ENCODE assay signal across 13 cellular contexts in genomic region chr6:73455865-73456629, GRCh38. TPM values are rescaled to one million over a fixed set of nuclear protein-coding genes. Genes with fewer than 3 reads are reported as not detected.
A peak's percentile ranks its signal among the peaks of the same experiment; 100 is the strongest.
DNase-seq lines count a peak whose midpoint lies in the region; ATAC-seq and TF ChIP-seq lines count a peak whose summit lies in the region.
"Had no signal": no experiment of that assay in that cellular context is flagged by ENCODE, and none has a peak within 500 bp of the region (broad histone marks: within the 10 kb centered on the region; RNA-seq: fewer than 3 reads in every experiment).

No MANE protein-coding gene starts in this region.

- intact Hi-C loops in Panc1 (cut with micrococcal nuclease; ENCODE audit: unreplicated experiment) = no loop called here

- BruUV-seq in Panc1 (replicated peaks; lab: Mats Ljungman, UMichigan) = TSS peak; percentile 77

- CTCF ChIA-PET in Panc1 (lab: Charles Lee) = no interaction called here

- peak overlapping the region; percentile 25; the same call in 1 of the 2 replicates for H3K27ac ChIP-seq in Panc1 (ENCODE audit: low read length)
- H3K27ac ChIP-seq: transverse colon had no signal

- no peak overlapping the region for H3K4me3 Mint-ChIP-seq in stimulated activated effector memory CD8-positive, alpha-beta T cell treated with anti-CD3 and anti-CD28 coated beads, Interleukin-12 subunit alpha, Interleukin-12 subunit beta, amount 100 ng/mL, for 72 hours

- in situ Hi-C loops in Panc1 (cut with HindIII; ENCODE audit: low pct_unique_long_range_greater_than_20kb, low sequenced_read_pairs) = no loop called here

- peak; percentile 8 to 64 for ATAC-seq in activated naive CD4-positive, alpha-beta T cell treated with anti-CD3 and anti-CD28 coated beads, Interleukin-2, amount 50 U/mL, for 72 hours
- ATAC-seq in Panc1 (no peak), GM19324 (IDR thresholded peaks at IDR 0.05; ENCODE audit: low FRiP score, unreplicated experiment) (no peak), GM18861 (IDR thresholded peaks at IDR 0.05; ENCODE audit: unreplicated experiment) (no peak)
- ATAC-seq in stimulated activated effector memory CD8-positive, alpha-beta T cell treated with anti-CD3 and anti-CD28 coated beads, Interleukin-12 subunit alpha, Interleukin-12 subunit beta, amount 100 ng/mL, for 72 hours = peak; percentile 74

- no peak for TF ChIP-seq CTCF in Panc1 (IDR thresholded peaks at IDR 0.05)

- POLR2A ChIA-PET in Panc1 (lab: Charles Lee) = no interaction called here

- H3K27ac Mint-ChIP-seq in activated naive CD4-positive, alpha-beta T cell treated with anti-CD3 and anti-CD28 coated beads, Interleukin-2, amount 50 U/mL, for 72 hours = no peak overlapping the region
- H3K27ac Mint-ChIP-seq in stimulated activated effector memory CD8-positive, alpha-beta T cell treated with anti-CD3 and anti-CD28 coated beads, Interleukin-12 subunit alpha, Interleukin-12 subunit beta, amount 100 ng/mL, for 72 hours = peak overlapping the region; percentile 0

- H3K27me3 ChIP-seq in Panc1 (ENCODE audit: control insufficient read depth, insufficient read depth, low read length) = no peaks in the 10 kb centered on the region
- H3K27me3 ChIP-seq: esophagus squamous epithelium, transverse colon had no signal

- peaks cover 4% of the 10 kb centered on the region; the same call in 1 of the 2 replicates for H3K4me1 ChIP-seq in Panc1 (ENCODE audit: control insufficient read depth, insufficient read depth, low read length)

- no peak for DNase-seq in activated naive CD4-positive, alpha-beta T cell treated with anti-CD3 and anti-CD28 coated beads, Interleukin-2, amount 50 U/mL, for 72 hours (ENCODE audit: low spot score in 2 of 2)
- DNase-seq in activated naive CD4-positive, alpha-beta T cell treated with anti-CD3 and anti-CD28 coated beads, Interleukin-2, amount 50 U/mL, for 16 hours = no peak
- DNase-seq in Panc1 (ENCODE audit: low read depth, low spot score) (no peak), dermis blood vessel endothelial cell (peak; percentile 4), KG1 (lab: John Stamatoyannopoulos, UW) (no peak)
- DNase-seq in stimulated activated effector memory CD8-positive, alpha-beta T cell treated with anti-CD3 and anti-CD28 coated beads, Interleukin-12 subunit alpha, Interleukin-12 subunit beta, amount 100 ng/mL, for 72 hours (ENCODE audit: low spot score in 2 of 2) = no peak
- DNase-seq: BE2C, esophagus squamous epithelium, NCI-H187 treated with DMSO at 0.1 percent for 48 hours, posterior cingulate gyrus, transverse colon had no signal

- H3K36me3 ChIP-seq in Panc1 (ENCODE audit: control insufficient read depth, insufficient read depth, low read length) = no peaks in the 10 kb centered on the region
- H3K36me3 ChIP-seq: BE2C, esophagus squamous epithelium, transverse colon had no signal

- no peaks in the 10 kb centered on the region for H3K9me3 ChIP-seq in Panc1 (ENCODE audit: control insufficient read depth, insufficient read depth, low read depth, low read length)
- H3K9me3 ChIP-seq: BE2C, esophagus squamous epithelium, transverse colon had no signal

- H3K4me1 Mint-ChIP-seq in stimulated activated effector memory CD8-positive, alpha-beta T cell treated with anti-CD3 and anti-CD28 coated beads, Interleukin-12 subunit alpha, Interleukin-12 subunit beta, amount 100 ng/mL, for 72 hours = peaks cover 24% of the 10 kb centered on the region

- H3K4me3 ChIP-seq in Panc1 (ENCODE audit: low read depth in 2 of 2, low read length in 2 of 2) = no peak overlapping the region
- H3K4me3 ChIP-seq: esophagus squamous epithelium, transverse colon had no signal

- peaks cover 2% of the 10 kb centered on the region in 2 donors for H3K36me3 Mint-ChIP-seq in activated naive CD4-positive, alpha-beta T cell treated with anti-CD3 and anti-CD28 coated beads, Interleukin-2, amount 50 U/mL, for 72 hours
- peaks cover 19% of the 10 kb centered on the region for H3K36me3 Mint-ChIP-seq in stimulated activated effector memory CD8-positive, alpha-beta T cell treated with anti-CD3 and anti-CD28 coated beads, Interleukin-12 subunit alpha, Interleukin-12 subunit beta, amount 100 ng/mL, for 72 hours

- no peaks in the 10 kb centered on the region for H3K9me3 Mint-ChIP-seq in activated naive CD4-positive, alpha-beta T cell treated with anti-CD3 and anti-CD28 coated beads, Interleukin-2, amount 50 U/mL, for 72 hours
- no peaks in the 10 kb centered on the region for H3K9me3 Mint-ChIP-seq in stimulated activated effector memory CD8-positive, alpha-beta T cell treated with anti-CD3 and anti-CD28 coated beads, Interleukin-12 subunit alpha, Interleukin-12 subunit beta, amount 100 ng/mL, for 72 hours

RNA-seq across cellular contexts. Expression of gene CGAS, which starts 4.0 kb away (rescaled TPM):
- 10 to 100 TPM; 22.1 to 34.6 TPM for total RNA-seq in activated naive CD4-positive, alpha-beta T cell treated with anti-CD3 and anti-CD28 coated beads, Interleukin-2, amount 50 U/mL, for 72 hours
- total RNA-seq in Panc1 (2021; ENCODE audit: unreplicated experiment) (38.4 TPM), dermis blood vessel endothelial cell (4.1 and 8.7 TPM in 2 replicates)
- polyA plus RNA-seq in Panc1 (2012; ENCODE audit: insufficient read length) = 13.0 TPM

RNA-seq across cellular contexts. Expression of gene MTO1, which starts 5.5 kb away (rescaled TPM):
- total RNA-seq in activated naive CD4-positive, alpha-beta T cell treated with anti-CD3 and anti-CD28 coated beads, Interleukin-2, amount 50 U/mL, for 72 hours = 10 to 100 TPM; 40.9 to 66.3 TPM
- total RNA-seq in Panc1 (2021; ENCODE audit: unreplicated experiment) (57.9 TPM), dermis blood vessel endothelial cell (28.8 and 30.0 TPM in 2 replicates)
- polyA plus RNA-seq in Panc1 (2012; ENCODE audit: insufficient read length) = 34.9 TPM

Comparison
In these comparisons a context has a peak if more than half of its experiments do, and no peak if none do; other contexts are left out.
1. ATAC-seq: peak in activated naive CD4-positive, alpha-beta T cell treated with anti-CD3 and anti-CD28 coated beads, Interleukin-2, amount 50 U/mL, for 72 hours (2 of 2) and stimulated activated effector memory CD8-positive, alpha-beta T cell treated with anti-CD3 and anti-CD28 coated beads, Interleukin-12 subunit alpha, Interleukin-12 subunit beta, amount 100 ng/mL, for 72 hours (single experiment); none in Panc1 (single experiment), GM19324 (single experiment) and GM18861 (single experiment).